In the genomic region with DNA sequence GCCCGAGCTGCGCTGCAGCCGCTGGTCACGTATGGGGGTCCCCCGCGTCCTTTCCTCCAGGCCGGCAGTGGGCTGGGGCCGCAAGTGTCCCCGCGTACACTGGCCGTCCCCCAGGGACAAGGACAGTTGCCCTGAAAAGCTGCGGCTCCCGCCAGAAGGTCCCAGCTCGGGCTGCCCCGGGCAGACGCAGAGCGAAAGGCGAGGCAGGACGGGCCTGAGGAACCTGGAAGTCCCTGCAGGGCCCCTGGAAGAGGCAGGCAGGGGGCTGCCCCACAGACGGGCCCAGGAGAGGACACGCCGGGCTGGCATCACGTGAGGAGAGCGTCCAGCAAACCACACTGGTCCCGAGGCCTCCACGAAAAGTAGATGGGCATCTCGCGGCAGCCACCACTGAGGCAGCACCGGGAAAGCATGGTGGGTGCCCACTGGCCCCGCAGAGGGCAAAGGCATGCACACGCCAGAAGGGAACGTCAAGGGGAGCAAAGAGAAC, we compare ENCODE assay signal across 9 cellular contexts. TPM values are rescaled to one million over a fixed set of nuclear protein-coding genes. Genes with fewer than 3 reads are reported as not detected.
DNase-seq lines count a peak whose midpoint lies in the region; ATAC-seq and TF ChIP-seq lines count a peak whose summit lies in the region.
"Had no signal": no experiment of that assay in that cellular context is flagged by ENCODE, and none has a peak within 500 bp of the region (broad histone marks: within the 10 kb centered on the region; RNA-seq: fewer than 3 reads in every experiment).

No MANE protein-coding gene starts in this region.

- H3K27me3 Mint-ChIP-seq in activated CD8-positive, alpha-beta T cell treated with anti-CD3 and anti-CD28 coated beads, Interleukin-2, amount 10 ng/mL, durations not matched to agents 7 days and 5 days (ENCODE audit: low read depth), result peaks cover 56% of the 10 kb centered on the region
- H3K27me3 Mint-ChIP-seq in activated CD8-positive, alpha-beta T cell treated with anti-CD3 and anti-CD28 coated beads for 36 hours, result peaks cover 35% of the 10 kb centered on the region

- H3K4me3 Mint-ChIP-seq in activated CD8-positive, alpha-beta T cell treated with anti-CD3 and anti-CD28 coated beads, Interleukin-2, amount 10 ng/mL, durations not matched to agents 7 days and 5 days, result peak overlapping the region; percentile 20
- no peak overlapping the region for H3K4me3 Mint-ChIP-seq in activated CD8-positive, alpha-beta T cell treated with anti-CD3 and anti-CD28 coated beads for 36 hours

- TF ChIP-seq POLR2A in body of pancreas (IDR thresholded peaks at IDR 0.05), result no peak

- no peak for TF ChIP-seq CTCF in activated CD8-positive, alpha-beta T cell treated with anti-CD3 and anti-CD28 coated beads for 36 hours (IDR thresholded peaks at IDR 0.05)
- TF ChIP-seq CTCF in body of pancreas (IDR thresholded peaks at IDR 0.05) (no peak), lung (IDR thresholded peaks at IDR 0.05; ENCODE audit: control extremely low read depth, extremely low read depth) (no peak)

- POLR2A ChIA-PET in activated CD8-positive, alpha-beta T cell treated with anti-CD3 and anti-CD28 coated beads, Interleukin-2, amount 10 ng/mL, durations not matched to agents 7 days and 5 days (lab: Charles Lee), result no interaction called here
- POLR2A ChIA-PET in activated CD8-positive, alpha-beta T cell treated with anti-CD3 and anti-CD28 coated beads for 36 hours (lab: Charles Lee), result interaction anchor here (0.7 kb wide), 1 partner anchor 41 kb away, joined by 3 read pairs; no protein-coding TSS in a partner anchor

- intact Hi-C loops in activated CD8-positive, alpha-beta T cell treated with anti-CD3 and anti-CD28 coated beads for 36 hours (cut with micrococcal nuclease), result no loop called here
- intact Hi-C loops in body of pancreas (cut with DNase I), result no loop called here

- no peak for ATAC-seq in activated CD8-positive, alpha-beta T cell treated with anti-CD3 and anti-CD28 coated beads, Interleukin-2, amount 10 ng/mL, durations not matched to agents 7 days and 5 days
- no peak for ATAC-seq in activated CD8-positive, alpha-beta T cell treated with anti-CD3 and anti-CD28 coated beads for 36 hours
- no peak for ATAC-seq in body of pancreas
- ATAC-seq in lung (ENCODE audit: insufficient read depth, low FRiP score), result no peak
- ATAC-seq in GM21390 (IDR thresholded peaks at IDR 0.05; ENCODE audit: unreplicated experiment), result no peak
- ATAC-seq in GM21723 (IDR thresholded peaks at IDR 0.05; ENCODE audit: unreplicated experiment), result no peak
- no peak for ATAC-seq in GM19397 (IDR thresholded peaks at IDR 0.05; ENCODE audit: unreplicated experiment)
- ATAC-seq: foreskin keratinocyte had no signal

- H3K4me1 Mint-ChIP-seq in activated CD8-positive, alpha-beta T cell treated with anti-CD3 and anti-CD28 coated beads, Interleukin-2, amount 10 ng/mL, durations not matched to agents 7 days and 5 days (ENCODE audit: low read depth), result peaks cover 28% of the 10 kb centered on the region
- peaks cover 29% of the 10 kb centered on the region for H3K4me1 Mint-ChIP-seq in activated CD8-positive, alpha-beta T cell treated with anti-CD3 and anti-CD28 coated beads for 36 hours (ENCODE audit: low read depth)

- no peaks in the 10 kb centered on the region for H3K36me3 Mint-ChIP-seq in activated CD8-positive, alpha-beta T cell treated with anti-CD3 and anti-CD28 coated beads, Interleukin-2, amount 10 ng/mL, durations not matched to agents 7 days and 5 days (ENCODE audit: low read depth)
- H3K36me3 Mint-ChIP-seq in activated CD8-positive, alpha-beta T cell treated with anti-CD3 and anti-CD28 coated beads for 36 hours (ENCODE audit: low read depth), result no peaks in the 10 kb centered on the region

- peaks cover 0 to 8% of the 10 kb centered on the region in 2 donors for H3K27me3 ChIP-seq in body of pancreas
- no peaks in the 10 kb centered on the region for H3K27me3 ChIP-seq in lung (ENCODE audit: control insufficient read depth, insufficient read depth)
- peaks cover 12% of the 10 kb centered on the region for H3K27me3 ChIP-seq in thymus (ENCODE audit: control insufficient read depth, insufficient read depth)

- no peaks in the 10 kb centered on the region for H3K9me3 Mint-ChIP-seq in activated CD8-positive, alpha-beta T cell treated with anti-CD3 and anti-CD28 coated beads, Interleukin-2, amount 10 ng/mL, durations not matched to agents 7 days and 5 days (ENCODE audit: insufficient read depth)
- H3K9me3 Mint-ChIP-seq in activated CD8-positive, alpha-beta T cell treated with anti-CD3 and anti-CD28 coated beads for 36 hours, result no peaks in the 10 kb centered on the region

- H3K9me3 ChIP-seq in body of pancreas (no peaks in the 10 kb centered on the region), lung (ENCODE audit: control insufficient read depth in 2 of 2, insufficient read depth in 1 of 2, low read length in 1 of 2) (peaks cover 0 to 3% of the 10 kb centered on the region in 2 donors), thymus (ENCODE audit: control insufficient read depth) (peaks cover 1% of the 10 kb centered on the region)

- H3K4me1 ChIP-seq in body of pancreas (peaks cover 40% of the 10 kb centered on the region), lung (ENCODE audit: control insufficient read depth in 2 of 2, insufficient read depth in 2 of 2, low read length in 2 of 2) (peaks cover 0 to 27% of the 10 kb centered on the region in 2 donors), thymus (ENCODE audit: control insufficient read depth, insufficient read depth, low read length) (peaks cover 14% of the 10 kb centered on the region)
- H3K4me1 ChIP-seq: foreskin keratinocyte had no signal

- H3K27ac Mint-ChIP-seq in activated CD8-positive, alpha-beta T cell treated with anti-CD3 and anti-CD28 coated beads, Interleukin-2, amount 10 ng/mL, durations not matched to agents 7 days and 5 days, result no peak overlapping the region
- H3K27ac Mint-ChIP-seq in activated CD8-positive, alpha-beta T cell treated with anti-CD3 and anti-CD28 coated beads for 36 hours, result no peak overlapping the region

- WGBS in body of pancreas, 2 donors, result 62 to 67% methylated on average over 11 to 24 of the region's 32 CpGs
- WGBS in lung, 2 donors, result 53 to 76% methylated on average over 19 to 32 of the region's 32 CpGs
- 61% methylated on average over 32 of the region's 32 CpGs for WGBS in thymus

- peak overlapping the region in 3 of 4 donors; percentile 63 to 74 (median 64) for H3K27ac ChIP-seq in body of pancreas
- H3K27ac ChIP-seq in lung (ENCODE audit: low read depth in 1 of 2, low read length in 1 of 2), result peak overlapping the region in 1 of 2 donors; percentile 61
- H3K27ac ChIP-seq in thymus (ENCODE audit: low read depth), result no peak overlapping the region
- H3K27ac ChIP-seq: foreskin keratinocyte had no signal

- CTCF ChIA-PET in activated CD8-positive, alpha-beta T cell treated with anti-CD3 and anti-CD28 coated beads, Interleukin-2, amount 10 ng/mL, durations not matched to agents 7 days and 5 days (lab: Charles Lee), result interaction anchor here (0.6 to 1.2 kb wide), 4 partner anchors 10 to 133 kb away, joined by 3 to 5 read pairs (median 4); no protein-coding TSS in a partner anchor
- CTCF ChIA-PET in activated CD8-positive, alpha-beta T cell treated with anti-CD3 and anti-CD28 coated beads for 36 hours (lab: Charles Lee), result interaction anchor here (9.8 kb wide), 1 partner anchor 83 kb away, joined by 105 read pairs; no protein-coding TSS in a partner anchor

- DNase-seq in activated CD8-positive, alpha-beta T cell treated with anti-CD3 and anti-CD28 coated beads, Interleukin-2, amount 10 ng/mL, durations not matched to agents 7 days and 5 days, result no peak
- no peak for DNase-seq in activated CD8-positive, alpha-beta T cell treated with anti-CD3 and anti-CD28 coated beads for 36 hours
- DNase-seq in body of pancreas, result peak in 2 of 4 donors; percentile 9 to 10
- DNase-seq in lung (ENCODE audit: low spot score), result peak; percentile 27
- DNase-seq: foreskin keratinocyte had no signal

- H3K4me3 ChIP-seq in body of pancreas (no peak overlapping the region), lung (no peak overlapping the region), thymus (ENCODE audit: low read length) (peak overlapping the region; percentile 50)

- H3K36me3 ChIP-seq in body of pancreas (replicated peaks in 1 of 2; ENCODE audit: insufficient read depth in 1 of 2, low read depth in 2 of 2) (no peaks in the 10 kb centered on the region), lung (ENCODE audit: control insufficient read depth in 2 of 2, insufficient read depth in 2 of 2, low read length in 2 of 2) (no peaks in the 10 kb centered on the region), thymus (ENCODE audit: control insufficient read depth, insufficient read depth) (no peaks in the 10 kb centered on the region)

RNA-seq across cellular contexts. Expression of gene NKD2, which starts 3.2 kb away (rescaled TPM):
- total RNA-seq in activated CD8-positive, alpha-beta T cell treated with anti-CD3 and anti-CD28 coated beads, Interleukin-2, amount 10 ng/mL, durations not matched to agents 7 days and 5 days, result 1 to 10 TPM; 1.3 to 3.2 TPM
- 1 to 10 TPM; 1.5 to 2.3 TPM for total RNA-seq in activated CD8-positive, alpha-beta T cell treated with anti-CD3 and anti-CD28 coated beads for 36 hours
- total RNA-seq in body of pancreas (10 to 100 TPM in 1 of 2 donors, 1 to 10 TPM in 1; 4.2 to 12.2 TPM), lung (10 to 100 TPM in 1 of 2 donors, 1 to 10 TPM in 1; 9.9 to 88.0 TPM)
- polyA plus RNA-seq in lung (10 to 100 TPM; 34.3 to 62.5 TPM), thymus (12.4 TPM)
- polyA plus RNA-seq: foreskin keratinocyte had no signal
